In the genomic region with DNA sequence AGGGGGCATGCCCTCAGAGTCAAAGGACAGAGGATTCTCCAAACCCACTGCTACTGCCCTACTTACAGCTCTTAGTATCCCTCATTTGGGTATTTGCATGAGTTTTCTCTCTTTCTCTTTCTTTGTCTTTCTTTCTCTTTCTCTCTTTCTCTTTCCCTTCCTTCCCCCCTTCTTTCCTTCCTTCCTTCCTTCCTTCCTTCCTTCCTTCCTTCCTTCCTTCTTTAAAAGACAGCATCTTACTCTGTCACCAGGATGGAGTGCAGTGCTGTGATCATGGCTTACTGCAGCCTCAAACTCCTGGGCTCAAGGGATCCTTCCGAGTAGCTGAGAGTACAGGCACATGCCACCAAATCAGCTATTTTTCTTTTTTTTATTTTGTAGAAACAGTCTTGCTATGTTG, we compare ENCODE assay signal across 28 cellular contexts. TPM values are rescaled to one million over a fixed set of nuclear protein-coding genes. Genes with fewer than 3 reads are reported as not detected.
"Had no signal": no experiment of that assay in that cellular context is flagged by ENCODE, and none has a peak within 500 bp of the region (broad histone marks: within the 10 kb centered on the region; RNA-seq: fewer than 3 reads in every experiment).

No MANE protein-coding gene starts in this region.

- H3K4me3 Mint-ChIP-seq: activated CD4-positive, alpha-beta T cell treated with anti-CD3 and anti-CD28 coated beads for 36 hours; activated CD4-positive, alpha-beta T cell treated with anti-CD3 and anti-CD28 coated beads, Interleukin-2, amount 10 ng/mL, durations not matched to agents 7 days and 5 days; activated naive CD4-positive, alpha-beta T cell treated with anti-CD3 and anti-CD28 coated beads, Interleukin-2, amount 10 ng/mL, durations not matched to agents 7 days and 5 days; activated naive CD8-positive, alpha-beta T cell had no signal

- H3K27ac Mint-ChIP-seq: activated CD4-positive, alpha-beta T cell treated with anti-CD3 and anti-CD28 coated beads for 36 hours; activated CD4-positive, alpha-beta T cell treated with anti-CD3 and anti-CD28 coated beads, Interleukin-2, amount 10 ng/mL, durations not matched to agents 7 days and 5 days; activated naive CD4-positive, alpha-beta T cell treated with anti-CD3 and anti-CD28 coated beads, Interleukin-2, amount 10 ng/mL, durations not matched to agents 7 days and 5 days; activated naive CD8-positive, alpha-beta T cell had no signal

- H3K4me1 Mint-ChIP-seq: activated CD4-positive, alpha-beta T cell treated with anti-CD3 and anti-CD28 coated beads for 36 hours; activated CD4-positive, alpha-beta T cell treated with anti-CD3 and anti-CD28 coated beads, Interleukin-2, amount 10 ng/mL, durations not matched to agents 7 days and 5 days; activated naive CD4-positive, alpha-beta T cell treated with anti-CD3 and anti-CD28 coated beads, Interleukin-2, amount 10 ng/mL, durations not matched to agents 7 days and 5 days had no signal

- H3K36me3 Mint-ChIP-seq: activated naive CD4-positive, alpha-beta T cell treated with anti-CD3 and anti-CD28 coated beads, Interleukin-2, amount 10 ng/mL, durations not matched to agents 7 days and 5 days; activated naive CD8-positive, alpha-beta T cell had no signal

- H3K4me1 ChIP-seq: body of pancreas, breast epithelium had no signal

- H3K27me3 ChIP-seq: body of pancreas, breast epithelium, MG63 had no signal

- H3K4me3 ChIP-seq: body of pancreas, breast epithelium, MG63 had no signal

- H3K9me3 ChIP-seq: body of pancreas, breast epithelium, MG63 had no signal

- H3K27ac ChIP-seq: body of pancreas, breast epithelium had no signal

- FAIRE-seq: astrocyte, RCC 7860 had no signal

- ATAC-seq: activated CD4-positive, alpha-beta T cell treated with anti-CD3 and anti-CD28 coated beads for 36 hours; activated CD4-positive, CD25-positive, alpha-beta regulatory T cell treated with anti-CD3 and anti-CD28 coated beads, Interleukin-2, amount 50 U/mL, for 24 hours; body of pancreas; PC-3 had no signal

- H3K9me3 Mint-ChIP-seq: activated CD4-positive, alpha-beta T cell treated with anti-CD3 and anti-CD28 coated beads, Interleukin-2, amount 10 ng/mL, durations not matched to agents 7 days and 5 days; activated naive CD4-positive, alpha-beta T cell treated with anti-CD3 and anti-CD28 coated beads, Interleukin-2, amount 10 ng/mL, durations not matched to agents 7 days and 5 days had no signal

- H3K36me3 ChIP-seq: breast epithelium, MG63 had no signal

- DNase-seq: activated CD4-positive, alpha-beta T cell treated with anti-CD3 and anti-CD28 coated beads for 36 hours; activated CD4-positive, alpha-beta T cell treated with anti-CD3 and anti-CD28 coated beads, Interleukin-2, amount 10 ng/mL, durations not matched to agents 7 days and 5 days; activated CD4-positive, alpha-beta T cell treated with anti-CD3 and anti-CD28 coated beads, Interleukin-2, amount 50 U/mL, for 48 hours; activated CD8-positive, alpha-beta memory T cell treated with anti-CD3 and anti-CD28 coated beads, Interleukin-2, amount 50 U/mL, for 48 hours; activated effector memory CD4-positive, alpha-beta T cell treated with Interleukin-2 at 50 U/mL for 16 hours; activated naive CD4-positive, alpha-beta T cell treated with anti-CD3 and anti-CD28 coated beads, Interleukin-2, amount 10 ng/mL, durations not matched to agents 7 days and 5 days; activated T-cell treated with anti-CD3 and anti-CD28 coated beads, Interleukin-2, amount 50 U/mL, for 48 hours; body of pancreas; KG1; MG63; NCI-H1092; NCI-H1436 treated with DMSO at 0.1 percent for 48 hours; NCI-H1694 treated with DMSO at 0.1 percent for 48 hours; NCI-H2029; NCI-H345; NCI-H524 treated with DMSO at 0.1 percent for 48 hours; NK-92 treated with Interleukin-12 subunit alpha and Interleukin-12 subunit beta, amount 100 ng/mL, for 24 hours; PC-3; Right ventricle myocardium superior; T1000 had no signal

RNA-seq across cellular contexts. Expression of a gene that starts 14.0 kb away (rescaled TPM):
- total RNA-seq: activated CD4-positive, alpha-beta T cell treated with anti-CD3 and anti-CD28 coated beads for 36 hours; activated CD4-positive, alpha-beta T cell treated with anti-CD3 and anti-CD28 coated beads, Interleukin-2, amount 10 ng/mL, durations not matched to agents 7 days and 5 days; cardiac septum; Right ventricle myocardium superior; T-helper 1 cell treated with Interleukin-12 subunit alpha and Interleukin-12 subunit beta and Interleukin-4 antibody, amounts not matched to agents 30 ng/mL and 1 ng/mL, for 36 hours; T-helper 2 cell treated with Interferon-gamma antibody and Interleukin-4, amounts not matched to agents 100 ng/mL and 5 ng/mL, for 36 hours had no signal
